31 cellular contexts compared by ENCODE assay signal in the genomic region with DNA sequence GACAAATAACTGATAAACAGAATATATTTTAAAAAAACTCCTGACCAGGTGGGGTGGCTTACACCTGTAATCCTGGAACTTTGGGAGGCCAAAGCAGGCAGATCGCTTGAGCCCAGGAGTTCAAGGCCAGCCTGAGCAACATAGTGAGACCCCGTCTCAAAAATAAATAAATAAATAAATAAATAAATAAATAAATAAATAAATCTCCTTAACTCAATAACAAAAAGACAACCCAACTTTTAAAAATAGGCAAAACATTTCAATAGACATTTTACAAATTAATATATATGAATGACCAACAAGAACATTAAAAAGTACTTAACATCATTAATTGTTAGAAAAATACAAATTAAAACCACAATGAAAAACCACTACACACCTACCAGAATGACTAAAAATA.
"Had no signal": no experiment of that assay in that cellular context is flagged by ENCODE, and none has a peak within 500 bp of the region (broad histone marks: within the 10 kb centered on the region; RNA-seq: fewer than 3 reads in every experiment).

No MANE protein-coding gene starts in this region.

- H3K27ac Mint-ChIP-seq: naive thymus-derived CD8-positive, alpha-beta T cell; nephron; neural progenitor cell; stimulated activated naive B cell treated with anti-CD40 and anti-IgM and Interleukin-4, amounts not matched to agents 10 μg/mL and 1 μg/mL and 100 μg/mL, for 72 hours had no signal

- H3K27me3 ChIP-seq: heart right ventricle, hepatocyte, neural progenitor cell, pancreas, spleen, stomach, testis, thyroid gland, transverse colon, upper lobe of left lung, vagina had no signal

- H3K9me3 Mint-ChIP-seq: stimulated activated naive B cell treated with anti-CD40 and anti-IgM and Interleukin-4, amounts not matched to agents 10 μg/mL and 1 μg/mL and 100 μg/mL, for 72 hours had no signal

- H3K4me1 ChIP-seq: neural progenitor cell, pancreas, prostate gland, testis, thyroid gland, vagina had no signal

- H3K4me3 ChIP-seq: heart right ventricle, hepatocyte, left ventricle myocardium inferior, lung, mucosa of descending colon, neural progenitor cell, pancreas, prostate gland, skin epidermis, spleen, stomach, testis, thyroid gland, transverse colon, upper lobe of left lung, vagina had no signal

- H3K4me3 Mint-ChIP-seq: naive thymus-derived CD8-positive, alpha-beta T cell; nephron; neural progenitor cell; stimulated activated naive B cell treated with anti-CD40 and anti-IgM and Interleukin-4, amounts not matched to agents 10 μg/mL and 1 μg/mL and 100 μg/mL, for 72 hours had no signal

- H3K4me1 Mint-ChIP-seq: naive thymus-derived CD8-positive, alpha-beta T cell; nephron; neural progenitor cell; stimulated activated naive B cell treated with anti-CD40 and anti-IgM and Interleukin-4, amounts not matched to agents 10 μg/mL and 1 μg/mL and 100 μg/mL, for 72 hours had no signal

- H3K36me3 ChIP-seq: heart right ventricle, left ventricle myocardium inferior, neural progenitor cell, neutrophil, pancreas, prostate gland, spleen, stomach, thyroid gland, transverse colon, upper lobe of left lung, vagina had no signal

- H3K9me3 ChIP-seq: mucosa of descending colon, neutrophil, pancreas, prostate gland, stomach, testis, thyroid gland, transverse colon, upper lobe of left lung, vagina had no signal

- DNase-seq: heart right ventricle; islet precursor cell; left ventricle myocardium inferior; midbrain; mucosa of descending colon; naive thymus-derived CD8-positive, alpha-beta T cell; pancreas; posterior cingulate gyrus; retina; right cardiac atrium; spleen; stimulated activated CD4-positive, alpha-beta T cell treated with anti-CD3 and anti-CD28 coated beads, Interleukin-1b, Interleukin-23, amount 100 ng/mL, for 48 hours; stimulated activated CD4-positive, alpha-beta T cell treated with anti-CD3 and anti-CD28 coated beads, Interleukin-2, amount 100 ng/mL, for 48 hours; stimulated activated CD4-positive, alpha-beta T cell treated with anti-CD3 and anti-CD28 coated beads, Interleukin-4, amount 100 ng/mL, for 4 hours; stimulated activated CD8-positive, alpha-beta memory T cell treated with anti-CD3 and anti-CD28 coated beads, Interleukin-4, amount 100 ng/mL, for 48 hours; stimulated activated naive B cell treated with anti-CD40 and anti-IgM and Interleukin-4, amounts not matched to agents 10 μg/mL and 1 μg/mL and 100 μg/mL, for 72 hours; stimulated activated naive CD8-positive, alpha-beta T cell treated with anti-CD3 and anti-CD28 coated beads, Interleukin-15, Interleukin-2, amounts not matched to agents 100 U/mL and 50 U/mL, for 24 hours; stomach; testis; thyroid gland; transverse colon; upper lobe of left lung had no signal

- ATAC-seq: heart right ventricle; mucosa of descending colon; naive thymus-derived CD8-positive, alpha-beta T cell; pancreas; right cardiac atrium; sciatic nerve; stimulated activated naive B cell treated with anti-CD40 and anti-IgM and Interleukin-4, amounts not matched to agents 10 μg/mL and 1 μg/mL and 100 μg/mL, for 72 hours; stimulated activated naive CD8-positive, alpha-beta T cell treated with anti-CD3 and anti-CD28 coated beads, Interleukin-15, Interleukin-2, amounts not matched to agents 100 U/mL and 50 U/mL, for 24 hours had no signal

- H3K4me2 ChIP-seq: hepatocyte, neural progenitor cell had no signal

- H3K27ac ChIP-seq: heart right ventricle, hepatocyte, left ventricle myocardium inferior, neural progenitor cell, neutrophil, pancreas, prostate gland, skin epidermis, spleen, stomach, testis, thyroid gland, transverse colon, upper lobe of left lung, vagina had no signal
